9 cellular contexts compared by ENCODE assay signal in the genomic region with DNA sequence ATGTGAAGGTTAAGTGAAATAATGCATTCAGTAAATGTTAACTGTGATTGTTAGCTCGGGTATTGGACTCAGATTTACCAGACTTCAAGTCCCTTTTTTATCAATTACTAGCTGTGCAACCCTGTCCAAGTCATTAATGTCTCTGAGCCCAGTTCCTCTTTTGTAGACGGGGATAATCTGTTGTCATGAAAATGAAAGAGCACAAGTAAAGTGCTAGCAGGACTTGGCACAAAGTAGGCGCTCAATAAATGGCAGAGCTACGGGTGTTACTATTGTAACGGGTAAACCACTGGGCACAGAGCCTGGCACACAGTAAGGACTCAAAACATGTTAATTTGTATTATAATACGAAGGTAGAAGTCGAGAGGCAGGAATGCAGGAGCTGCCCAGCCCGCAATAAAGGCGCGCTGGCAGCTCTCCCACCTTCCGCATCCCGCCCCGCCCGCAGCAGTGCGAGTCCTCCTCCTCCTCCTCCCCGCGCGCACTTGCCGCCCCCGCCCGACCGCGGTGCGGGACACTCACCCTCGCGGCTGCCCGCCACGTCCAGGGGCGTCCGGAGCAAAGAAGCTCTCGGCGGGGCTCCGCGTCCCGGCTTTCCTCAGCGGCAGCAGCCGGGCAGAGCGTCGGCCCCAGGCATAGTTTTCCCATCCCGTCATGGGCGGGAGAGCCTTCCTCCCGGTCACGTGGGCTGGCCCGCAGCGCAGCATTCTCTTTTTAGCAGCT. TPM values are rescaled to one million over a fixed set of nuclear protein-coding genes. Genes with fewer than 3 reads are reported as not detected.
DNase-seq lines count a peak whose midpoint lies in the region; ATAC-seq and TF ChIP-seq lines count a peak whose summit lies in the region.
"Had no signal": no experiment of that assay in that cellular context is flagged by ENCODE, and none has a peak within 500 bp of the region (broad histone marks: within the 10 kb centered on the region; RNA-seq: fewer than 3 reads in every experiment).

A gene with protein sequence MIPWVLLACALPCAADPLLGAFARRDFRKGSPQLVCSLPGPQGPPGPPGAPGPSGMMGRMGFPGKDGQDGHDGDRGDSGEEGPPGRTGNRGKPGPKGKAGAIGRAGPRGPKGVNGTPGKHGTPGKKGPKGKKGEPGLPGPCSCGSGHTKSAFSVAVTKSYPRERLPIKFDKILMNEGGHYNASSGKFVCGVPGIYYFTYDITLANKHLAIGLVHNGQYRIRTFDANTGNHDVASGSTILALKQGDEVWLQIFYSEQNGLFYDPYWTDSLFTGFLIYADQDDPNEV (minus strand): TSS at position 637 of the 723 bp plus-strand sequence. CDS start 15,615 bp downstream, outside the sequence.

- H3K9me3 Mint-ChIP-seq in activated T-helper 1 cell treated with anti-CD3 and anti-CD28 coated beads, Interleukin-12 subunit alpha, Interleukin-12 subunit beta, Interleukin-2, Interleukin-4 antibody, amounts not matched to agents 30 ng/mL and 10 ng/mL and 1 ng/mL, durations not matched to agents 14 hours and 24 hours and 36 hours = no peaks in the 10 kb centered on the region
- H3K9me3 Mint-ChIP-seq in natural killer cell treated with Interleukin-12 subunit alpha and Interleukin-12 subunit beta and Interleukin-15 and Interleukin-18, amount 100 ng/mL, for 72 hours = no peaks in the 10 kb centered on the region

- CTCF ChIA-PET in GM10248 (lab: Yijun Ruan, JAX) = interaction anchor here (1.5 to 2.7 kb wide), 3 partner anchors 10 to 25 kb away, joined by 6 to 9 read pairs (median 9); no protein-coding TSS in a partner anchor

- in situ Hi-C loops in G401 (cut with HindIII; ENCODE audit: low sequenced_read_pairs) = no loop called here

- no peak for TF ChIP-seq CTCF in GM10248 (IDR thresholded peaks at IDR 0.05; ENCODE audit: control extremely low read depth, extremely low read depth, low read depth, missing control alignments)

- peak; percentile 66 for DNase-seq in G401 (ENCODE audit: low spot score)
- peak; percentile 47 for DNase-seq in HT1080 (ENCODE audit: low read depth)
- DNase-seq in activated T-helper 1 cell treated with anti-CD3 and anti-CD28 coated beads, Interleukin-12 subunit alpha, Interleukin-12 subunit beta, Interleukin-2, Interleukin-4 antibody, amounts not matched to agents 30 ng/mL and 10 ng/mL and 1 ng/mL, durations not matched to agents 14 hours and 24 hours and 36 hours (ENCODE audit: low spot score) = no peak
- DNase-seq in fibroblast of the conjunctiva (ENCODE audit: low read depth) = peak; percentile 29
- DNase-seq in natural killer cell treated with Interleukin-12 subunit alpha and Interleukin-12 subunit beta and Interleukin-15 and Interleukin-18, amount 100 ng/mL, for 72 hours (ENCODE audit: low spot score) = no peak
- DNase-seq in GM10248 (ENCODE audit: extremely low spot score) = no peak
- DNase-seq in cerebellar nuclear complex (lab: John Stamatoyannopoulos, UW) = no peak

- POLR2A ChIA-PET in GM10248 (lab: Yijun Ruan, JAX) = no interaction called here

- no peak within 1 kb of the TSS for H3K27ac Mint-ChIP-seq in activated T-helper 1 cell treated with anti-CD3 and anti-CD28 coated beads, Interleukin-12 subunit alpha, Interleukin-12 subunit beta, Interleukin-2, Interleukin-4 antibody, amounts not matched to agents 30 ng/mL and 10 ng/mL and 1 ng/mL, durations not matched to agents 14 hours and 24 hours and 36 hours
- no peak within 1 kb of the TSS for H3K27ac Mint-ChIP-seq in natural killer cell treated with Interleukin-12 subunit alpha and Interleukin-12 subunit beta and Interleukin-15 and Interleukin-18, amount 100 ng/mL, for 72 hours

- H3K36me3 Mint-ChIP-seq in activated T-helper 1 cell treated with anti-CD3 and anti-CD28 coated beads, Interleukin-12 subunit alpha, Interleukin-12 subunit beta, Interleukin-2, Interleukin-4 antibody, amounts not matched to agents 30 ng/mL and 10 ng/mL and 1 ng/mL, durations not matched to agents 14 hours and 24 hours and 36 hours (ENCODE audit: low read depth) = no peaks in the 10 kb centered on the region
- no peaks in the 10 kb centered on the region for H3K36me3 Mint-ChIP-seq in natural killer cell treated with Interleukin-12 subunit alpha and Interleukin-12 subunit beta and Interleukin-15 and Interleukin-18, amount 100 ng/mL, for 72 hours

- H3K4me3 Mint-ChIP-seq in activated T-helper 1 cell treated with anti-CD3 and anti-CD28 coated beads, Interleukin-12 subunit alpha, Interleukin-12 subunit beta, Interleukin-2, Interleukin-4 antibody, amounts not matched to agents 30 ng/mL and 10 ng/mL and 1 ng/mL, durations not matched to agents 14 hours and 24 hours and 36 hours = peak within 1 kb of the TSS; percentile 43
- peak within 1 kb of the TSS; percentile 30 for H3K4me3 Mint-ChIP-seq in natural killer cell treated with Interleukin-12 subunit alpha and Interleukin-12 subunit beta and Interleukin-15 and Interleukin-18, amount 100 ng/mL, for 72 hours

- peak in 1 of 2 donors; percentile 68 for ATAC-seq in natural killer cell treated with Interleukin-12 subunit alpha and Interleukin-12 subunit beta and Interleukin-15 and Interleukin-18, amount 100 ng/mL, for 72 hours
- ATAC-seq in GM18858 (IDR thresholded peaks at IDR 0.05; ENCODE audit: unreplicated experiment) = no peak

- peaks cover 13% of the 10 kb centered on the region for H3K4me1 Mint-ChIP-seq in activated T-helper 1 cell treated with anti-CD3 and anti-CD28 coated beads, Interleukin-12 subunit alpha, Interleukin-12 subunit beta, Interleukin-2, Interleukin-4 antibody, amounts not matched to agents 30 ng/mL and 10 ng/mL and 1 ng/mL, durations not matched to agents 14 hours and 24 hours and 36 hours (ENCODE audit: low read depth)
- peaks cover 13 to 15% of the 10 kb centered on the region in 2 donors for H3K4me1 Mint-ChIP-seq in natural killer cell treated with Interleukin-12 subunit alpha and Interleukin-12 subunit beta and Interleukin-15 and Interleukin-18, amount 100 ng/mL, for 72 hours (ENCODE audit: low read depth in 2 of 2)

- peaks cover 75% of the 10 kb centered on the region for H3K27me3 Mint-ChIP-seq in activated T-helper 1 cell treated with anti-CD3 and anti-CD28 coated beads, Interleukin-12 subunit alpha, Interleukin-12 subunit beta, Interleukin-2, Interleukin-4 antibody, amounts not matched to agents 30 ng/mL and 10 ng/mL and 1 ng/mL, durations not matched to agents 14 hours and 24 hours and 36 hours (ENCODE audit: insufficient read depth)
- H3K27me3 Mint-ChIP-seq in natural killer cell treated with Interleukin-12 subunit alpha and Interleukin-12 subunit beta and Interleukin-15 and Interleukin-18, amount 100 ng/mL, for 72 hours = peaks cover 54 to 80% of the 10 kb centered on the region in 2 donors

- intact Hi-C loops in activated T-helper 1 cell treated with anti-CD3 and anti-CD28 coated beads, Interleukin-12 subunit alpha, Interleukin-12 subunit beta, Interleukin-2, Interleukin-4 antibody, amounts not matched to agents 30 ng/mL and 10 ng/mL and 1 ng/mL, durations not matched to agents 14 hours and 24 hours and 36 hours (cut with micrococcal nuclease) = no loop called here

RNA-seq across cellular contexts. Expression of the gene that starts here (rescaled TPM):
- total RNA-seq in G401 (2014; rRNA removed; shearing (Covaris generic)) = not detected in 2 replicates
- 0.33 and 0.55 TPM in 2 replicates for total RNA-seq in HT1080 (2014; rRNA removed; shearing (Covaris generic))
- 0.03 and 0.07 TPM in 2 replicates for polyA plus RNA-seq in HT1080 (2015; cell fraction: cytosol; rRNA removed)
- polyA plus RNA-seq in HT1080 (2015; cell fraction: nucleus; rRNA removed) = 0.07 TPM in 1 of 2 replicates, not detected in the other
- total RNA-seq in activated T-helper 1 cell treated with anti-CD3 and anti-CD28 coated beads, Interleukin-12 subunit alpha, Interleukin-12 subunit beta, Interleukin-2, Interleukin-4 antibody, amounts not matched to agents 30 ng/mL and 10 ng/mL and 1 ng/mL, durations not matched to agents 14 hours and 24 hours and 36 hours = not detected in 2 replicates
- total RNA-seq in natural killer cell treated with Interleukin-12 subunit alpha and Interleukin-12 subunit beta and Interleukin-15 and Interleukin-18, amount 100 ng/mL, for 72 hours = not detected
- total RNA-seq: activated CD8-positive, alpha-beta memory T cell treated with anti-CD3 and anti-CD28 coated beads for 36 hours had no signal

Comparison
In these comparisons a context has a peak if more than half of its experiments do, and no peak if none do; other contexts are left out.
1. Peak in DNase-seq in G401; RNA of the gene not detected or under 1 TPM.
2. Peak in DNase-seq in HT1080; RNA of the gene not detected or under 1 TPM.